Comparison of ENCODE assay signal across 8 cellular contexts in genomic region chr5:73625314-73625904, GRCh38. TPM values are rescaled to one million over a fixed set of nuclear protein-coding genes. Genes with fewer than 3 reads are reported as not detected.
DNase-seq lines count a peak whose midpoint lies in the region; ATAC-seq and TF ChIP-seq lines count a peak whose summit lies in the region.

No MANE protein-coding gene starts in this region.

- H3K9me2 ChIP-seq in PC-9 (ENCODE audit: insufficient read depth), result no peaks in the 10 kb centered on the region

- POLR2A ChIA-PET in PC-9 (lab: Charles Lee; ENCODE audit: unreplicated experiment), result interaction anchor here (0.5 to 1.0 kb wide), 7 partner anchors 11 to 163 kb away, joined by 3 to 22 read pairs (median 7); no protein-coding TSS in a partner anchor

- H3K4me2 ChIP-seq in PC-9, result peak overlapping the region; percentile 87

- peak overlapping the region; percentile 63 for H3K27ac ChIP-seq in PC-9
- peak overlapping the region; percentile 83 to 90 (median 86) for H3K27ac ChIP-seq in esophagus muscularis mucosa (replicated peaks in 1 of 4)

- TF ChIP-seq CTCF in PC-9 (conservative IDR thresholded peaks at IDR 0.05), result no peak
- TF ChIP-seq CTCF in esophagus muscularis mucosa (IDR thresholded peaks at IDR 0.05), result no peak
- TF ChIP-seq CTCF in nephron (IDR thresholded peaks at IDR 0.05; ENCODE audit: unreplicated experiment in 3 of 3), result no peak

- H3K27me3 ChIP-seq in PC-9 (ENCODE audit: insufficient read depth, low read depth) (no peaks in the 10 kb centered on the region), esophagus muscularis mucosa (no peaks in the 10 kb centered on the region)

- no peak for ATAC-seq in HG02759 (IDR thresholded peaks at IDR 0.05; ENCODE audit: unreplicated experiment)

- CTCF ChIA-PET in PC-9 (lab: Charles Lee), result interaction anchor here (0.6 to 1.1 kb wide), 2 partner anchors 12 to 690 kb away, joined by 9 read pairs; no protein-coding TSS in a partner anchor

- H3K9me3 Mint-ChIP-seq in nephron, result no peaks in the 10 kb centered on the region

- BruUV-seq in PC-9 (replicated peaks; lab: Mats Ljungman, UMichigan), result TSS peak; percentile 88

- intact Hi-C loops in PC-9 (cut with micrococcal nuclease; ENCODE audit: unreplicated experiment) (loop anchor here (5.0 to 10.0 kb wide), 2 partner anchors 67 to 139 kb away; no protein-coding TSS in a partner anchor), esophagus muscularis mucosa (cut with DNase I) (loop anchor here (5.0 to 10.0 kb wide), 2 partner anchors 33 to 129 kb away; no protein-coding TSS in a partner anchor)

- H3K36me3 ChIP-seq in PC-9 (ENCODE audit: low read depth) (0 out of 2 replicates have a peak, but pooled peaks cover 8% of the 10 kb centered on the region), esophagus muscularis mucosa (no peaks in the 10 kb centered on the region)

- H2AFZ ChIP-seq in PC-9, result peak overlapping the region; percentile 86

- no peaks in the 10 kb centered on the region for H3K36me3 Mint-ChIP-seq in nephron (ENCODE audit: low read depth)

- H3K4me3 ChIP-seq in PC-9, result peak overlapping the region; percentile 99; the same call in 1 of the 2 replicates
- peak overlapping the region; percentile 76 to 85 (median 80) for H3K4me3 ChIP-seq in esophagus muscularis mucosa

- peaks cover 54% of the 10 kb centered on the region for H3K27me3 Mint-ChIP-seq in nephron (ENCODE audit: low read depth)

- H3K9me3 ChIP-seq in PC-9 (ENCODE audit: insufficient read depth, low read depth) (no peaks in the 10 kb centered on the region), esophagus muscularis mucosa (no peaks in the 10 kb centered on the region)

- DNase-seq in NCI-H146 (lab: John Stamatoyannopoulos, UW) (peak; percentile 25), NCI-H146 treated with DMSO at 0.1 percent for 48 hours (lab: John Stamatoyannopoulos, UW; ENCODE audit: unreplicated experiment) (no peak), PC-9 (peak in 1 of 2 experiments; percentile 39), esophagus muscularis mucosa (ENCODE audit: extremely low spot score) (no peak), NCI-H1417 treated with DMSO at 0.1 percent for 48 hours (lab: John Stamatoyannopoulos, UW) (no peak), midbrain (lab: John Stamatoyannopoulos, UW) (no peak)

- H3K4me1 Mint-ChIP-seq in nephron, result peaks cover 6% of the 10 kb centered on the region

- no peaks in the 10 kb centered on the region for H4K20me1 ChIP-seq in PC-9 (ENCODE audit: insufficient read depth)

- TF ChIP-seq POLR2A in esophagus muscularis mucosa (IDR thresholded peaks at IDR 0.05; ENCODE audit: low read depth), result no peak

- H3F3A ChIP-seq in PC-9 (ENCODE audit: insufficient read depth, low read depth), result peaks cover 4% of the 10 kb centered on the region; the same call in 1 of the 2 replicates

- H3K4me1 ChIP-seq in PC-9 (replicated peaks; ENCODE audit: insufficient read depth) (peaks cover 54% of the 10 kb centered on the region), esophagus muscularis mucosa (peaks cover 7 to 27% (median 25%) of the 10 kb centered on the region in 4 donors)

- 2% methylated on average over 14 of the region's 28 CpGs for WGBS in esophagus muscularis mucosa

- TF ChIP-seq EP300 in esophagus muscularis mucosa (IDR thresholded peaks at IDR 0.05), result no peak

- peaks cover 44% of the 10 kb centered on the region for H3K79me2 ChIP-seq in PC-9 (ENCODE audit: low read depth)

- peak overlapping the region; percentile 79 to 86 (median 85) for H3K4me3 Mint-ChIP-seq in nephron

- peak overlapping the region in 1 of 3 experiments; percentile 61 for H3K27ac Mint-ChIP-seq in nephron

RNA-seq across cellular contexts. Expression of gene ARHGEF28, which starts 0.6 kb away (rescaled TPM):
- 62.5 and 77.5 TPM in 2 replicates for total RNA-seq in PC-9 (2021)
- 10 to 100 TPM; 12.7 to 31.2 (median 19.2) TPM for total RNA-seq in esophagus muscularis mucosa

RNA-seq across cellular contexts. Expression of gene UTP15, which starts 59.9 kb away (rescaled TPM):
- total RNA-seq in PC-9 (2021) (15.1 and 19.4 TPM in 2 replicates), esophagus muscularis mucosa (10 to 100 TPM in 2 of 4 donors, 1 to 10 TPM in 2; 7.0 to 18.1 (median 11.9) TPM)

RNA-seq across cellular contexts. Expression of gene ANKRA2, which starts 60.0 kb away (rescaled TPM):
- 12.9 and 15.5 TPM in 2 replicates for total RNA-seq in PC-9 (2021)
- total RNA-seq in esophagus muscularis mucosa, result 10 to 100 TPM; 18.1 to 28.2 (median 23.0) TPM
